34 cellular contexts compared by ENCODE assay signal in the genomic region with DNA sequence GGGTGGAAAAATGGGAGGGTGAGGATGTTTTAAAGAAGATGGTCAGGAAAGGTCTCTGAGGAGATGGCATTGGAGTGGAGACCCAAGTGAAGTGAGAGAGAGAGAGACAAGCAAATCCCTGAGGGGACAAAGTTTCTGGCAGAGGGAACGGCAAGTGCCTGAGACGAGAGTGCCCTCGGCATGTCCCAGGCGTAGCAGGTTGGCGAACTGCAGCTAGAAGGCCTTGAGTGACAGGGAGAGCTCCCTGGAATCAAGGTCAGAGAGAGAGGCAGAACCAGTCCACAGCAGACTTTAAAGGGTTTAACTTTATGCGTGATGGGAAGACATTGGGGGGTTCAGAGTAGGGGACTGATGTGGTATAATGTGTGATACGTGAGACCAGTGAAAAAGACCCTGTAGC.
"Had no signal": no experiment of that assay in that cellular context is flagged by ENCODE, and none has a peak within 500 bp of the region (broad histone marks: within the 10 kb centered on the region; RNA-seq: fewer than 3 reads in every experiment).

No MANE protein-coding gene starts in this region.

- H3K36me3 Mint-ChIP-seq: activated CD4-positive, alpha-beta memory T cell treated with anti-CD3 and anti-CD28 coated beads for 36 hours; activated CD8-positive, alpha-beta memory T cell treated with anti-CD3 and anti-CD28 coated beads, Interleukin-2, amount 10 ng/mL, durations not matched to agents 7 days and 5 days; activated naive CD4-positive, alpha-beta T cell treated with anti-CD3 and anti-CD28 coated beads, Interleukin-2, amount 50 U/mL, for 24 hours; activated naive CD8-positive, alpha-beta T cell treated with anti-CD3 and anti-CD28 coated beads for 36 hours had no signal

- H3K27me3 ChIP-seq: adrenal gland, body of pancreas, colonic mucosa, esophagus squamous epithelium, gastroesophageal sphincter had no signal

- H3K4me1 Mint-ChIP-seq: activated CD4-positive, alpha-beta T cell treated with anti-CD3 and anti-CD28 coated beads for 36 hours; activated CD4-positive, alpha-beta T cell treated with anti-CD3 and anti-CD28 coated beads, Interleukin-2, amount 10 ng/mL, durations not matched to agents 24 days and 14 days; activated CD8-positive, alpha-beta memory T cell treated with anti-CD3 and anti-CD28 coated beads, Interleukin-2, amount 10 ng/mL, durations not matched to agents 7 days and 5 days; activated naive CD4-positive, alpha-beta T cell treated with anti-CD3 and anti-CD28 coated beads, Interleukin-2, amount 50 U/mL, for 24 hours; activated naive CD8-positive, alpha-beta T cell treated with anti-CD3 and anti-CD28 coated beads for 36 hours; activated naive CD8-positive, alpha-beta T cell treated with anti-CD3 and anti-CD28 coated beads, Interleukin-2, amount 50 U/mL, for 24 hours; T-helper 17 cell had no signal

- H3K4me3 ChIP-seq: adrenal gland, body of pancreas, colonic mucosa, esophagus squamous epithelium, gastroesophageal sphincter had no signal

- H3K4me1 ChIP-seq: adrenal gland, colonic mucosa, esophagus squamous epithelium had no signal

- H3K36me3 ChIP-seq: adrenal gland, colonic mucosa, esophagus squamous epithelium, gastroesophageal sphincter had no signal

- H3K4me3 Mint-ChIP-seq: activated CD4-positive, alpha-beta memory T cell treated with anti-CD3 and anti-CD28 coated beads for 36 hours; activated CD4-positive, alpha-beta T cell treated with anti-CD3 and anti-CD28 coated beads for 36 hours; activated CD4-positive, alpha-beta T cell treated with anti-CD3 and anti-CD28 coated beads, Interleukin-2, amount 10 ng/mL, durations not matched to agents 24 days and 14 days; activated CD8-positive, alpha-beta memory T cell treated with anti-CD3 and anti-CD28 coated beads, Interleukin-2, amount 10 ng/mL, durations not matched to agents 7 days and 5 days; activated CD8-positive, alpha-beta T cell treated with anti-CD3 and anti-CD28 coated beads, Interleukin-2, amount 10 ng/mL, durations not matched to agents 7 days and 5 days; activated naive CD4-positive, alpha-beta T cell treated with anti-CD3 and anti-CD28 coated beads for 36 hours; activated naive CD4-positive, alpha-beta T cell treated with anti-CD3 and anti-CD28 coated beads, Interleukin-2, amount 50 U/mL, for 24 hours; activated naive CD8-positive, alpha-beta T cell treated with anti-CD3 and anti-CD28 coated beads for 36 hours; activated naive CD8-positive, alpha-beta T cell treated with anti-CD3 and anti-CD28 coated beads, Interleukin-2, amount 50 U/mL, for 24 hours; activated T-helper 1 cell treated with anti-CD3 and anti-CD28 coated beads, Interleukin-12 subunit alpha, Interleukin-12 subunit beta, Interleukin-2, Interleukin-4 antibody, amounts not matched to agents 30 ng/mL and 10 ng/mL and 1 ng/mL, durations not matched to agents 14 hours and 24 hours and 36 hours; T-helper 17 cell; T-helper 2 cell treated with Interferon-gamma antibody and Interleukin-4, amounts not matched to agents 5 μg/mL and 100 μg/mL, for 36 hours had no signal

- H3K27ac Mint-ChIP-seq: activated CD4-positive, alpha-beta memory T cell treated with anti-CD3 and anti-CD28 coated beads for 36 hours; activated CD4-positive, alpha-beta T cell treated with anti-CD3 and anti-CD28 coated beads for 36 hours; activated CD4-positive, alpha-beta T cell treated with anti-CD3 and anti-CD28 coated beads, Interleukin-2, amount 10 ng/mL, durations not matched to agents 24 days and 14 days; activated CD8-positive, alpha-beta memory T cell treated with anti-CD3 and anti-CD28 coated beads, Interleukin-2, amount 10 ng/mL, durations not matched to agents 7 days and 5 days; activated CD8-positive, alpha-beta T cell treated with anti-CD3 and anti-CD28 coated beads, Interleukin-2, amount 10 ng/mL, durations not matched to agents 7 days and 5 days; activated naive CD4-positive, alpha-beta T cell treated with anti-CD3 and anti-CD28 coated beads for 36 hours; activated naive CD4-positive, alpha-beta T cell treated with anti-CD3 and anti-CD28 coated beads, Interleukin-2, amount 50 U/mL, for 24 hours; activated naive CD8-positive, alpha-beta T cell treated with anti-CD3 and anti-CD28 coated beads for 36 hours; activated naive CD8-positive, alpha-beta T cell treated with anti-CD3 and anti-CD28 coated beads, Interleukin-2, amount 50 U/mL, for 24 hours; activated T-helper 1 cell treated with anti-CD3 and anti-CD28 coated beads, Interleukin-12 subunit alpha, Interleukin-12 subunit beta, Interleukin-2, Interleukin-4 antibody, amounts not matched to agents 30 ng/mL and 10 ng/mL and 1 ng/mL, durations not matched to agents 14 hours and 24 hours and 36 hours; activated T-helper 2 cell treated with anti-CD3 and anti-CD28 coated beads, Interferon-gamma antibody, Interleukin-2, Interleukin-4, amounts not matched to agents 10 μg/mL and 5 μg/mL and 100 μg/mL, durations not matched to agents 14 hours and 24 hours and 36 hours; T-helper 17 cell; T-helper 2 cell treated with Interferon-gamma antibody and Interleukin-4, amounts not matched to agents 5 μg/mL and 100 μg/mL, for 36 hours had no signal

- H3K27ac ChIP-seq: adrenal gland, body of pancreas, colonic mucosa, epithelial cell of prostate, esophagus squamous epithelium, gastroesophageal sphincter had no signal

- H3K27me3 Mint-ChIP-seq: activated CD4-positive, alpha-beta memory T cell treated with anti-CD3 and anti-CD28 coated beads for 36 hours; activated CD4-positive, alpha-beta T cell treated with anti-CD3 and anti-CD28 coated beads, Interleukin-2, amount 10 ng/mL, durations not matched to agents 24 days and 14 days; activated CD8-positive, alpha-beta memory T cell treated with anti-CD3 and anti-CD28 coated beads, Interleukin-2, amount 10 ng/mL, durations not matched to agents 7 days and 5 days; activated naive CD4-positive, alpha-beta T cell treated with anti-CD3 and anti-CD28 coated beads, Interleukin-2, amount 50 U/mL, for 24 hours; activated naive CD8-positive, alpha-beta T cell treated with anti-CD3 and anti-CD28 coated beads, Interleukin-2, amount 50 U/mL, for 24 hours had no signal

- H3K9me3 ChIP-seq: adrenal gland, body of pancreas, colonic mucosa, esophagus squamous epithelium, gastroesophageal sphincter had no signal

- H3K9me3 Mint-ChIP-seq: activated CD4-positive, alpha-beta memory T cell treated with anti-CD3 and anti-CD28 coated beads for 36 hours; activated CD4-positive, alpha-beta T cell treated with anti-CD3 and anti-CD28 coated beads, Interleukin-2, amount 10 ng/mL, durations not matched to agents 24 days and 14 days; activated naive CD4-positive, alpha-beta T cell treated with anti-CD3 and anti-CD28 coated beads for 36 hours; activated naive CD4-positive, alpha-beta T cell treated with anti-CD3 and anti-CD28 coated beads, Interleukin-2, amount 50 U/mL, for 24 hours; activated naive CD8-positive, alpha-beta T cell treated with anti-CD3 and anti-CD28 coated beads for 36 hours; activated naive CD8-positive, alpha-beta T cell treated with anti-CD3 and anti-CD28 coated beads, Interleukin-2, amount 50 U/mL, for 24 hours; activated T-helper 1 cell treated with anti-CD3 and anti-CD28 coated beads, Interleukin-12 subunit alpha, Interleukin-12 subunit beta, Interleukin-2, Interleukin-4 antibody, amounts not matched to agents 30 ng/mL and 10 ng/mL and 1 ng/mL, durations not matched to agents 14 hours and 24 hours and 36 hours; activated T-helper 2 cell treated with anti-CD3 and anti-CD28 coated beads, Interferon-gamma antibody, Interleukin-2, Interleukin-4, amounts not matched to agents 10 μg/mL and 5 μg/mL and 100 μg/mL, durations not matched to agents 14 hours and 24 hours and 36 hours; T-helper 2 cell treated with Interferon-gamma antibody and Interleukin-4, amounts not matched to agents 5 μg/mL and 100 μg/mL, for 36 hours had no signal

- DNase-seq: activated CD4-positive, alpha-beta memory T cell treated with anti-CD3 and anti-CD28 coated beads for 36 hours; activated CD4-positive, alpha-beta T cell treated with anti-CD3 and anti-CD28 coated beads for 36 hours; activated CD4-positive, alpha-beta T cell treated with anti-CD3 and anti-CD28 coated beads, Interleukin-2, amount 10 ng/mL, durations not matched to agents 24 days and 14 days; activated CD4-positive, CD25-positive, alpha-beta regulatory T cell; activated CD4-positive, CD25-positive, alpha-beta regulatory T cell treated with anti-CD3 and anti-CD28 coated beads, Interleukin-2, amount 50 U/mL, for 72 hours; activated CD8-positive, alpha-beta memory T cell treated with anti-CD3 and anti-CD28 coated beads, Interleukin-2, amount 10 ng/mL, durations not matched to agents 7 days and 5 days; activated CD8-positive, alpha-beta memory T cell treated with anti-CD3 and anti-CD28 coated beads, Interleukin-2, amount 50 U/mL, for 4 hours; activated CD8-positive, alpha-beta T cell treated with anti-CD3 and anti-CD28 coated beads, Interleukin-2, amount 10 ng/mL, durations not matched to agents 7 days and 5 days; activated effector memory CD4-positive, alpha-beta T cell treated with anti-CD3 and anti-CD28 coated beads, Interleukin-2, amount 50 U/mL, for 16 hours; activated naive CD4-positive, alpha-beta T cell treated with anti-CD3 and anti-CD28 coated beads for 36 hours; activated naive CD8-positive, alpha-beta T cell treated with anti-CD3 and anti-CD28 coated beads for 36 hours; activated naive CD8-positive, alpha-beta T cell treated with anti-CD3 and anti-CD28 coated beads, Interleukin-2, amount 50 U/mL, for 24 hours; activated T-cell treated with anti-CD3 and anti-CD28 coated beads, Interleukin-2, amount 50 U/mL, for 1 hour; activated T-cell treated with anti-CD3 and anti-CD28 coated beads, Interleukin-2, amount 50 U/mL, for 48 hours; adrenal gland; amygdala; aorta; body of pancreas; central memory CD4-positive, alpha-beta T cell; cerebellar nuclear complex; colonic mucosa; effector CD8-positive, alpha-beta T cell; esophagus squamous epithelium; foreskin melanocyte; head of caudate nucleus; T-helper 1 cell; T-helper 17 cell; T1000 had no signal

- ATAC-seq: activated CD4-positive, alpha-beta T cell treated with anti-CD3 and anti-CD28 coated beads for 36 hours; activated CD8-positive, alpha-beta memory T cell treated with anti-CD3 and anti-CD28 coated beads, Interleukin-2, amount 10 ng/mL, durations not matched to agents 7 days and 5 days; activated CD8-positive, alpha-beta T cell treated with anti-CD3 and anti-CD28 coated beads, Interleukin-2, amount 10 ng/mL, durations not matched to agents 7 days and 5 days; activated naive CD8-positive, alpha-beta T cell treated with anti-CD3 and anti-CD28 coated beads, Interleukin-2, amount 50 U/mL, for 24 hours; body of pancreas; gastroesophageal sphincter; T-helper 17 cell had no signal
